ENCODE assay signal across 26 cellular contexts in the genomic region with DNA sequence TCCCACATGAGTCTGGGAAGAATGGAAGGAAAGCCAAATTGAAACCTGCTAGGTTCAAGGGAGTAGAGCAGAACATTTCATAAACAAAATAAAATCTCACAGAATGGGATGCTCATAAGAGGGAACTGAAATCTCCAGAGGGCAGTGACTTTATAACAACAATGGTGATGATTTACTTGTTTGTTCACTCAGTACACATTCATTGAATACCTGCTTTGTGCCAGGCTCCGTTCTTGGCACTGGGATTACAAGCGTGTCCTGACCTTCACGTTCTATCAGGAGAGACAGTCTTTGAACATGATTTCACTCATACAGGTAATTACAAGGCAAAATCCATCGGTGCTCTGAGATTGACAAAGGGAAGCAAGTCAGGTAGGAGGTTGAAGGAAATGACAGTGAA.
"Had no signal": no experiment of that assay in that cellular context is flagged by ENCODE, and none has a peak within 500 bp of the region (broad histone marks: within the 10 kb centered on the region; RNA-seq: fewer than 3 reads in every experiment).

No MANE protein-coding gene starts in this region.

- H3K4me2 ChIP-seq: hepatocyte had no signal

- H3K27me3 Mint-ChIP-seq: stimulated activated naive CD8-positive, alpha-beta T cell treated with anti-CD3 and anti-CD28 coated beads, Interleukin-15, amount 100 ng/mL, for 72 hours had no signal

- DNase-seq: effector memory CD4-positive, alpha-beta T cell; glutamatergic neuron; kidney glomerular epithelial cell; occipital lobe; retina; stimulated activated CD4-positive, alpha-beta T cell treated with anti-CD3 and anti-CD28 coated beads, Interleukin-2, amount 100 ng/mL, for 24 hours; stimulated activated CD4-positive, alpha-beta T cell treated with anti-CD3 and anti-CD28 coated beads, Interleukin-4, amount 100 ng/mL, for 4 hours; stimulated activated naive B cell treated with anti-CD40 and anti-IgM and Interleukin-4, amounts not matched to agents 10 μg/mL and 1 μg/mL and 100 μg/mL, for 72 hours; stimulated activated naive CD8-positive, alpha-beta T cell treated with anti-CD3 and anti-CD28 coated beads, Interleukin-15, amount 100 ng/mL, for 72 hours; substantia nigra; trophoblast cell had no signal

- H3K79me2 ChIP-seq: hepatocyte, parathyroid adenoma had no signal

- H3K4me3 Mint-ChIP-seq: memory B cell; mesothelial cell of epicardium; natural killer cell treated with Interleukin-12 subunit alpha and Interleukin-12 subunit beta and Interleukin-15 and Interleukin-18, amount 100 ng/mL, for 72 hours; stimulated activated naive B cell treated with anti-CD40 and anti-IgM and Interleukin-4, amounts not matched to agents 10 μg/mL and 1 μg/mL and 100 μg/mL, for 72 hours; stimulated activated naive CD8-positive, alpha-beta T cell treated with anti-CD3 and anti-CD28 coated beads, Interleukin-15, amount 100 ng/mL, for 72 hours had no signal

- H3K36me3 Mint-ChIP-seq: memory B cell; mesothelial cell of epicardium; natural killer cell treated with Interleukin-12 subunit alpha and Interleukin-12 subunit beta and Interleukin-15 and Interleukin-18, amount 100 ng/mL, for 72 hours had no signal

- H3K4me3 ChIP-seq: gastroesophageal sphincter, hepatocyte, lower lobe of right lung, psoas muscle, sigmoid colon, skin epidermis, thoracic aorta had no signal

- ATAC-seq: esophagus mucosa; gastroesophageal sphincter; left lobe of liver; natural killer cell treated with Interleukin-12 subunit alpha and Interleukin-12 subunit beta and Interleukin-15 and Interleukin-18, amount 100 ng/mL, for 72 hours; psoas muscle; stimulated activated naive B cell treated with anti-CD40 and anti-IgM and Interleukin-4, amounts not matched to agents 10 μg/mL and 1 μg/mL and 100 μg/mL, for 72 hours; stimulated activated naive CD8-positive, alpha-beta T cell treated with anti-CD3 and anti-CD28 coated beads, Interleukin-15, amount 100 ng/mL, for 72 hours had no signal

- H3K4me1 Mint-ChIP-seq: memory B cell; mesothelial cell of epicardium; stimulated activated naive B cell treated with anti-CD40 and anti-IgM and Interleukin-4, amounts not matched to agents 10 μg/mL and 1 μg/mL and 100 μg/mL, for 72 hours; stimulated activated naive CD8-positive, alpha-beta T cell treated with anti-CD3 and anti-CD28 coated beads, Interleukin-15, amount 100 ng/mL, for 72 hours had no signal

- H3K27ac Mint-ChIP-seq: memory B cell; mesothelial cell of epicardium; natural killer cell treated with Interleukin-12 subunit alpha and Interleukin-12 subunit beta and Interleukin-15 and Interleukin-18, amount 100 ng/mL, for 72 hours; stimulated activated naive B cell treated with anti-CD40 and anti-IgM and Interleukin-4, amounts not matched to agents 10 μg/mL and 1 μg/mL and 100 μg/mL, for 72 hours; stimulated activated naive CD8-positive, alpha-beta T cell treated with anti-CD3 and anti-CD28 coated beads, Interleukin-15, amount 100 ng/mL, for 72 hours had no signal

- H3K9ac ChIP-seq: parathyroid adenoma had no signal

- H3K27ac ChIP-seq: gastroesophageal sphincter, hepatocyte, lower lobe of right lung, parathyroid adenoma, psoas muscle, skin epidermis, thoracic aorta had no signal

- H3K36me3 ChIP-seq: gastroesophageal sphincter, lower lobe of right lung, sigmoid colon, thoracic aorta had no signal

- H3K9me3 ChIP-seq: psoas muscle, sigmoid colon, thoracic aorta had no signal

- H3K27me3 ChIP-seq: hepatocyte, sigmoid colon had no signal

- H3K4me1 ChIP-seq: lower lobe of right lung, parathyroid adenoma, psoas muscle had no signal

- H2AFZ ChIP-seq: hepatocyte, parathyroid adenoma had no signal

- FAIRE-seq: endometrium, islet of Langerhans had no signal
